Comparison of ENCODE assay signal across 10 cellular contexts in the genomic region with DNA sequence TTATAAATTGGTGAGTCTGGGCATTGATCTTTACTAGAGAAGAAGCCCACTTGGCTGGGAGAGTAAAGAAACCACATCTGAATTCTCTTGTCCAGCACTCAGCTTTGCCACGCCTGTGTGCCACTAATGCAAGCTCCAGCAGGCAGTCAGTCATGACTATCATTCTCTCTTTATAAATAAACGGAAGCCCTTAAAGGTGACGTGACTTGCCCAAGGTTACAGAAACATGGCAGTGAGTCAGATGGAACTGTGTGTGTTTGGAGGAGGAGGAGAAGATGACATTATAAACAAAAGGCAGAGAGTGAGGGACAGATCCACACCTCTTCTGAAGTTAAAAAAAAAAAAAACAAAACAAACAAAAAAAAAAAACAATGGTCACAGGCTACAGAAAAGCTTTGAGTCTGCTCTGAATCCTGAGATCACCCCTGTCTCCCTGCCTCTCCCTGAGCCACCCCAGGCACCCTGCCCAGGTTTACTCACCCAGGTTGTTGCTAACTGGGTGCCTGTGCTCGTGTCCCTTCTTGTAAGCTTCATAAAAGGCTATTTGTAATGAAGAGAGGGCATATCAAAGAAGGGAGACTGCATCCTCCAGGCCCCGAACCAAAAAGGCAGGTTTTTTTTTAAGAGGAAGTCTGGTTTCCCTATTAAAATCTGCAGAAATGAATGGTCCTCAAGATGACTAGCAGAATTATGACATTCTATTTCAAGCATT.
DNase-seq lines count a peak whose midpoint lies in the region; ATAC-seq, FAIRE-seq and TF ChIP-seq lines count a peak whose summit lies in the region.
"Had no signal": no experiment of that assay in that cellular context is flagged by ENCODE, and none has a peak within 500 bp of the region (broad histone marks: within the 10 kb centered on the region; RNA-seq: fewer than 3 reads in every experiment).

No MANE protein-coding gene starts in this region.

- H3K4me1 ChIP-seq in testis = peaks cover 6% of the 10 kb centered on the region
- H3K4me1 ChIP-seq: lower lobe of right lung had no signal

- H3K4me3 ChIP-seq in fibroblast of the aortic adventitia (ENCODE audit: low read depth, low read length) = no peak overlapping the region
- H3K4me3 ChIP-seq in testis = no peak overlapping the region
- H3K4me3 ChIP-seq: lower lobe of right lung had no signal

- 38 to 52% methylated on average over 5 of the region's 5 CpGs for WGBS in testis, 2 donors

- H3K36me3 ChIP-seq in testis (ENCODE audit: low read depth, missing control alignments) = no peaks in the 10 kb centered on the region
- H3K36me3 ChIP-seq: lower lobe of right lung had no signal

- TF ChIP-seq POLR2A in testis (IDR thresholded peaks at IDR 0.05) = no peak
- TF ChIP-seq POLR2A in erythroblast (IDR thresholded peaks at IDR 0.05; ENCODE audit: low read length) = no peak

- no peaks in the 10 kb centered on the region for H3K9me3 ChIP-seq in testis
- H3K9me3 ChIP-seq: lower lobe of right lung had no signal

- no peak for TF ChIP-seq CTCF in fibroblast of the aortic adventitia (IDR thresholded peaks at IDR 0.05; ENCODE audit: insufficient read depth, low read length)
- no peak for TF ChIP-seq CTCF in testis (IDR thresholded peaks at IDR 0.05)

- peak; percentile 98 for FAIRE-seq in RCC 7860 (lab: Jason Lieb, UNC)

- DNase-seq in Daoy (ENCODE audit: low read depth) (peak; percentile 94), RCC 7860 (ENCODE audit: low spot score) (peak; percentile 99), fibroblast of the aortic adventitia (ENCODE audit: low read depth) (peak; percentile 46), renal cortical epithelial cell (ENCODE audit: low read depth) (peak; percentile 93), NCI-H1694 treated with DMSO at 0.1 percent for 48 hours (lab: John Stamatoyannopoulos, UW) (no peak), testis (no peak), erythroblast (lab: John Stamatoyannopoulos, UW) (no peak)
- DNase-seq: lower lobe of right lung, T-cell had no signal

- no peak overlapping the region for H3K27ac ChIP-seq in testis
- H3K27ac ChIP-seq: lower lobe of right lung had no signal

- ATAC-seq in GM19455 (IDR thresholded peaks at IDR 0.05; ENCODE audit: unreplicated experiment) = no peak
- ATAC-seq: lower lobe of right lung, T-cell had no signal

- H3K27me3 ChIP-seq in testis = no peaks in the 10 kb centered on the region

- intact Hi-C loops in testis (cut with DNase I; ENCODE audit: low total_unique reads) = no loop called here

Comparison
In these comparisons a context has a peak if more than half of its experiments do, and no peak if none do; other contexts are left out.
1. DNase-seq: peak in Daoy (single experiment), RCC 7860 (single experiment), fibroblast of the aortic adventitia (single experiment) and renal cortical epithelial cell (single experiment); none in NCI-H1694 treated with DMSO at 0.1 percent for 48 hours (single experiment), testis (single experiment) and erythroblast (0 of 2).